In the genomic region with DNA sequence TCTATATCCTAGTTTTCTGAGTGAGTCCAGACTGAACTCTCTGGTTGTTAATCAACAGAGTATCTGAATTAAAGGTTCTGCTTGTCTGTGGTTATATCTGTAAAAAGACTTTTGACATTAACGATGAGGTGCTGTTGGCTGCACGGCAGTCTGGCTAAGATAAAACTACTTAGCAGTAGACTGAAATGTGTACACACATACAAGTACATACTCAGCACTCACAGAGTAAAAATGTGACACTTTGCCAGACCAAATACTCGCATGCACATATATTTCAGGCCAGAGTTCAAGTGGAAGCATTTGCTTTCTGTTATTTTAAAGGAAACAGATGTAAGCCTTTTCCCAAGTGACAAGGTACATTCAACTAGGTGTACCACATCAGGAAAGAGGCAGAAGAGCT, we compare ENCODE assay signal across 18 cellular contexts.
DNase-seq lines count a peak whose midpoint lies in the region; ATAC-seq, FAIRE-seq and TF ChIP-seq lines count a peak whose summit lies in the region.
"Had no signal": no experiment of that assay in that cellular context is flagged by ENCODE, and none has a peak within 500 bp of the region (broad histone marks: within the 10 kb centered on the region; RNA-seq: fewer than 3 reads in every experiment).

No MANE protein-coding gene starts in this region.

- H3K27ac ChIP-seq in OCI-LY7 (ENCODE audit: low read depth, low read length, poor library complexity, severe bottlenecking): no peak overlapping the region
- H3K27ac ChIP-seq: esophagus squamous epithelium, WERI-Rb-1 had no signal

- H3K27me3 Mint-ChIP-seq in osteocyte (ENCODE audit: unreplicated experiment): no peaks in the 10 kb centered on the region
- H3K27me3 Mint-ChIP-seq: memory B cell had no signal

- no peaks in the 10 kb centered on the region for H3K4me1 ChIP-seq in OCI-LY7 (ENCODE audit: insufficient read depth, low read length, poor library complexity, severe bottlenecking)
- H3K4me1 ChIP-seq: esophagus squamous epithelium had no signal

- TF ChIP-seq CTCF in OCI-LY7 (conservative IDR thresholded peaks at IDR 0.05; ENCODE audit: low read length) (no peak), osteocyte (IDR thresholded peaks at IDR 0.05) (no peak)

- TF ChIP-seq POLR2A in GM12891 (IDR thresholded peaks at IDR 0.05; ENCODE audit: low read depth, low read length): no peak

- ATAC-seq in esophagus mucosa: no peak
- ATAC-seq in HG03565 (IDR thresholded peaks at IDR 0.05; ENCODE audit: unreplicated experiment): no peak
- ATAC-seq: GM12878, HCT116 had no signal

- H3K36me3 Mint-ChIP-seq in osteocyte (ENCODE audit: unreplicated experiment): no peaks in the 10 kb centered on the region
- H3K36me3 Mint-ChIP-seq: CD4-positive, alpha-beta memory T cell; memory B cell had no signal

- H3K4me1 Mint-ChIP-seq in osteocyte (ENCODE audit: unreplicated experiment): peaks cover 23% of the 10 kb centered on the region
- H3K4me1 Mint-ChIP-seq: memory B cell had no signal

- peak; percentile 48 for FAIRE-seq in GM12891 (lab: Jason Lieb, UNC)
- FAIRE-seq: GM12878 had no signal

- no peaks in the 10 kb centered on the region for H3K79me2 ChIP-seq in OCI-LY7 (ENCODE audit: insufficient read depth, low read depth, low read length)

- H3K9me3 ChIP-seq in OCI-LY7 (ENCODE audit: low read length): peaks cover 5% of the 10 kb centered on the region; the same call in 1 of the 2 replicates
- H3K9me3 ChIP-seq: esophagus squamous epithelium had no signal

- H3K4me3 ChIP-seq in OCI-LY7 (ENCODE audit: low read depth, low read length, poor library complexity, severe bottlenecking): no peak overlapping the region
- H3K4me3 ChIP-seq: esophagus squamous epithelium, GM12878 had no signal

- POLR2A ChIA-PET in OCI-LY7 (lab: Charles Lee): interaction anchor here (0.6 kb wide), 2 partner anchors 27 to 331 kb away, joined by 3 read pairs; no protein-coding TSS in a partner anchor

- H3K4me3 Mint-ChIP-seq in osteocyte (ENCODE audit: unreplicated experiment): no peak overlapping the region
- H3K4me3 Mint-ChIP-seq: CD4-positive, alpha-beta memory T cell; memory B cell had no signal

- peak overlapping the region; percentile 63 for H3K27ac Mint-ChIP-seq in osteocyte (ENCODE audit: unreplicated experiment)
- H3K27ac Mint-ChIP-seq: CD4-positive, alpha-beta memory T cell; memory B cell had no signal

- no peaks in the 10 kb centered on the region for H3K9me3 Mint-ChIP-seq in osteocyte (ENCODE audit: unreplicated experiment)
- H3K9me3 Mint-ChIP-seq: CD4-positive, alpha-beta memory T cell; memory B cell had no signal

- H3K4me2 ChIP-seq in OCI-LY7 (ENCODE audit: low read length): no peak overlapping the region

- BruUV-seq in OCI-LY7 (replicated peaks; lab: Mats Ljungman, UMichigan): no TSS peak

- no peaks in the 10 kb centered on the region for H3K9me2 ChIP-seq in OCI-LY7 (ENCODE audit: insufficient read depth, low read length)

- no peaks in the 10 kb centered on the region for H3K36me3 ChIP-seq in OCI-LY7 (ENCODE audit: insufficient read depth, low read length)
- H3K36me3 ChIP-seq: WERI-Rb-1 had no signal

- H2AFZ ChIP-seq in OCI-LY7 (ENCODE audit: low read length): peak overlapping the region; percentile 64; the same call in 1 of the 2 replicates

- no peaks in the 10 kb centered on the region for H4K20me1 ChIP-seq in OCI-LY7 (ENCODE audit: insufficient read depth, low read length)

- intact Hi-C loops in OCI-LY7 (cut with micrococcal nuclease; ENCODE audit: unreplicated experiment): no loop called here

- CTCF ChIA-PET in OCI-LY7 (lab: Charles Lee; ENCODE audit: unreplicated experiment): no interaction called here

- DNase-seq in GM12891 (ENCODE audit: insufficient read length, low spot score) (no peak), OCI-LY7 (ENCODE audit: low spot score) (no peak), fibroblast of peridontal ligament (ENCODE audit: extremely low read depth) (peak; percentile 72), osteocyte (ENCODE audit: extremely low spot score, unreplicated experiment) (no peak)
- DNase-seq in activated CD4-positive, CD25-positive, alpha-beta regulatory T cell (lab: John Stamatoyannopoulos, UW): no peak
- DNase-seq: activated CD8-positive, alpha-beta memory T cell treated with anti-CD3 and anti-CD28 coated beads for 24 hours; CD4-positive, alpha-beta memory T cell; dermis blood vessel endothelial cell; esophagus squamous epithelium; NCI-H446; occipital lobe; SW 1271; WERI-Rb-1 had no signal

TF ChIP-seq in GM12891, 5 proteins besides CTCF, POLR2A, EP300 and RAD21:
- no peak for TF ChIP-seq SPI1 (IDR thresholded peaks at IDR 0.05; ENCODE audit: low read depth, low read length)
- TF ChIP-seq PAX5 (IDR thresholded peaks at IDR 0.05; ENCODE audit: insufficient read depth, low read length, severe bottlenecking): no peak
TF ChIP-seq in GM12891: peak in this region for 0.
